ENCODE assay signal across 15 cellular contexts in the genomic region with DNA sequence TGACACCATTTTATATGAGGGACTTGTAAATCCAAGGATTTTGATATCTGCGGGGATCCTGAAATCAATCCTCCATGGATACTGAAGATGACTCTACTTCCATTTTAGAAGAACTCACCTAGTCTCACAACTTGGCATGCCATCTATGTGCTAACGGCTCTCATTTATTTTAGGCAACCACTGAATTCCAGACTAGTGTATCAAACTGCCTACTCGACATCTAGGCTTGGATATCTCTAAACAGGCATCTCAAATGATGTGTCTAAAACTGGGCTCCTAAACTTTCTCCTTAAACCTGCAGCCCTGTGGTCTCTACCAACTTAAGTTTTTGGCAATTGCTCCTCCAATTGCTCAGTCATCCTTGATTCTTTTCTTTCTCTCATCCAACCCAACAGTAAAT. TPM values are rescaled to one million over a fixed set of nuclear protein-coding genes. Genes with fewer than 3 reads are reported as not detected.
DNase-seq lines count a peak whose midpoint lies in the region; ATAC-seq and TF ChIP-seq lines count a peak whose summit lies in the region.
"Had no signal": no experiment of that assay in that cellular context is flagged by ENCODE, and none has a peak within 500 bp of the region (broad histone marks: within the 10 kb centered on the region; RNA-seq: fewer than 3 reads in every experiment).

No MANE protein-coding gene starts in this region.

- H2AK9ac ChIP-seq in IMR-90 (replicated peaks; ENCODE audit: low read depth, low read length, poor library complexity), result no peak overlapping the region

- intact Hi-C loops in CD8-positive, alpha-beta T cell (cut with DNase I, micrococcal nuclease), result no loop called here
- intact Hi-C loops in IMR-90 (cut with micrococcal nuclease) (no loop called here), breast epithelium (cut with DNase I; ENCODE audit: low total_unique reads) (no loop called here)

- H3K14ac ChIP-seq in IMR-90 (replicated peaks; ENCODE audit: low read depth, low read length), result no peak overlapping the region; the same call in 1 of the 2 replicates

- dilution Hi-C loops in IMR-90 (cut with HindIII; ENCODE audit: low sequenced_read_pairs, unreplicated experiment), result no loop called here

- no peak overlapping the region for H3K4me3 ChIP-seq in CD8-positive, alpha-beta T cell (ENCODE audit: low read depth, low read length)
- no peak overlapping the region for H3K4me3 ChIP-seq in IMR-90 (ENCODE audit: insufficient read depth, low read depth, low read length)
- H3K4me3 ChIP-seq in astrocyte of the spinal cord (ENCODE audit: low read depth, low read length), result no peak overlapping the region
- no peak overlapping the region for H3K4me3 ChIP-seq in osteoblast (ENCODE audit: insufficient read depth, low read length)
- no peak overlapping the region for H3K4me3 ChIP-seq in breast epithelium

- no peak overlapping the region for H2AFZ ChIP-seq in IMR-90 (replicated peaks; ENCODE audit: low read length, poor library complexity)
- no peak overlapping the region for H2AFZ ChIP-seq in osteoblast (ENCODE audit: low read length)

- no peaks in the 10 kb centered on the region for H3K27me3 ChIP-seq in CD8-positive, alpha-beta T cell (ENCODE audit: insufficient read depth, low read length)
- H3K27me3 ChIP-seq in IMR-90 (ENCODE audit: control insufficient read depth, insufficient read depth, low read length) (no peaks in the 10 kb centered on the region), osteoblast (ENCODE audit: insufficient read depth, low read length) (no peaks in the 10 kb centered on the region), breast epithelium (no peaks in the 10 kb centered on the region)

- peaks cover 35% of the 10 kb centered on the region for H3K36me3 ChIP-seq in CD8-positive, alpha-beta T cell (ENCODE audit: insufficient read depth, low read length)
- H3K36me3 ChIP-seq in IMR-90 (ENCODE audit: control insufficient read depth, insufficient read depth, low read length) (peaks cover 23% of the 10 kb centered on the region), osteoblast (ENCODE audit: insufficient read depth, low read length) (peaks cover 24% of the 10 kb centered on the region), breast epithelium (no peaks in the 10 kb centered on the region)

- H3K27ac Mint-ChIP-seq in CD8-positive, alpha-beta T cell, result peak overlapping the region; percentile 33
- H3K27ac Mint-ChIP-seq: T-cell had no signal

- no peaks in the 10 kb centered on the region for H3K4me1 Mint-ChIP-seq in CD8-positive, alpha-beta T cell (ENCODE audit: low read depth)
- H3K4me1 Mint-ChIP-seq: IgD-negative memory B cell, T-cell had no signal

- H3K4me2 ChIP-seq in IMR-90 (ENCODE audit: low read depth, low read length) (peak overlapping the region; percentile 62; the same call in 1 of the 2 replicates), osteoblast (ENCODE audit: insufficient read depth, low read length) (peak overlapping the region; percentile 6)

- no peaks in the 10 kb centered on the region for H3K9me3 ChIP-seq in CD8-positive, alpha-beta T cell (ENCODE audit: low read length)
- no peaks in the 10 kb centered on the region for H3K9me3 ChIP-seq in IMR-90 (ENCODE audit: control insufficient read depth, insufficient read depth, low read length)
- H3K9me3 ChIP-seq in osteoblast (ENCODE audit: low read depth, low read length), result no peaks in the 10 kb centered on the region
- H3K9me3 ChIP-seq in breast epithelium, result no peaks in the 10 kb centered on the region

- POLR2A ChIA-PET in CD8-positive, alpha-beta T cell (lab: Charles Lee), result no interaction called here
- POLR2A ChIA-PET in IMR-90 (lab: Charles Lee; ENCODE audit: unreplicated experiment), result no interaction called here

- TF ChIP-seq POLR2A in IMR-90 (IDR thresholded peaks at IDR 0.05; ENCODE audit: low read depth, low read length) (no peak), breast epithelium (IDR thresholded peaks at IDR 0.05) (no peak)

- H2BK15ac ChIP-seq in IMR-90 (ENCODE audit: low read depth, low read length), result no peak overlapping the region

- H3K9me1 ChIP-seq in IMR-90 (ENCODE audit: insufficient read depth, low read length), result peaks cover 5% of the 10 kb centered on the region

- no peaks in the 10 kb centered on the region for H3K79me2 ChIP-seq in osteoblast (ENCODE audit: insufficient read depth, low read length)

- H3K27ac ChIP-seq in CD8-positive, alpha-beta T cell (ENCODE audit: low read depth, low read length), result no peak overlapping the region
- H3K27ac ChIP-seq in IMR-90 (ENCODE audit: insufficient read depth, low read length), result no peak overlapping the region
- H3K27ac ChIP-seq in osteoblast (ENCODE audit: low read depth, low read length), result no peak overlapping the region
- H3K27ac ChIP-seq in breast epithelium, result no peak overlapping the region
- H3K27ac ChIP-seq: C4-2B had no signal

- WGBS in IMR-90 (ENCODE audit: extremely low coverage in 2 of 2, insufficient read length in 1 of 2), 2 experiments, result 6% methylated on average over 2 of the region's 3 CpGs; no CpG with 5 or more reads in 1 of the 2 experiments

- H4K8ac ChIP-seq in IMR-90 (ENCODE audit: low read depth in 2 of 2, low read length in 2 of 2), result no peak overlapping the region

- no peaks in the 10 kb centered on the region for H3K9me3 Mint-ChIP-seq in CD8-positive, alpha-beta T cell
- H3K9me3 Mint-ChIP-seq: IgD-negative memory B cell, T-cell had no signal

- no peak for DNase-seq in CD8-positive, alpha-beta T cell
- DNase-seq in IMR-90 (peak; percentile 62), astrocyte of the spinal cord (ENCODE audit: low read depth, low spot score) (peak; percentile 9), osteoblast (ENCODE audit: insufficient read length, low spot score, missing footprints) (peak; percentile 10), NK-92 (lab: John Stamatoyannopoulos, UW; ENCODE audit: unreplicated experiment) (no peak), breast epithelium (ENCODE audit: low spot score in 2 of 2) (no peak), GM19238 (ENCODE audit: insufficient read length, low spot score) (no peak)
- DNase-seq: DMS79 treated with DMSO at 0.1 percent for 48 hours, NCI-H1436 treated with DMSO at 0.1 percent for 48 hours, NCI-H2227 treated with DMSO at 0.1 percent for 48 hours, NCI-H526, T-cell had no signal

- H4K20me1 ChIP-seq in IMR-90 (ENCODE audit: insufficient read depth, low read length) (peaks cover 6% of the 10 kb centered on the region; the same call in 1 of the 2 replicates), osteoblast (ENCODE audit: insufficient read depth, low read length) (no peaks in the 10 kb centered on the region)

- peaks cover 87% of the 10 kb centered on the region for H3K36me3 Mint-ChIP-seq in CD8-positive, alpha-beta T cell

- H3K18ac ChIP-seq in IMR-90 (ENCODE audit: low read depth, low read length), result peak overlapping the region; percentile 1; the same call in 1 of the 2 replicates

- H4K5ac ChIP-seq in IMR-90 (ENCODE audit: low read depth, low read length), result no peak overlapping the region

- peaks cover 3 to 24% of the 10 kb centered on the region in 2 experiments; a peak in 3 of 4 replicates for H3K79me1 ChIP-seq in IMR-90 (ENCODE audit: low read depth in 1 of 2, low read length in 2 of 2)

- H3K23ac ChIP-seq in IMR-90 (ENCODE audit: low read depth, low read length), result no peak overlapping the region

- peak overlapping the region; percentile 12; the same call in 1 of the 2 replicates for H2BK120ac ChIP-seq in IMR-90 (ENCODE audit: low read depth, low read length)

- no peak overlapping the region for H4K91ac ChIP-seq in IMR-90 (ENCODE audit: insufficient read depth, low read depth, low read length)

- no peak overlapping the region for H2BK20ac ChIP-seq in IMR-90 (ENCODE audit: low read depth, low read length)

- no peak for TF ChIP-seq CTCF in CD8-positive, alpha-beta T cell (IDR thresholded peaks at IDR 0.05)
- no peak for TF ChIP-seq CTCF in IMR-90 (conservative IDR thresholded peaks at IDR 0.05; ENCODE audit: low read depth, low read length)
- no peak for TF ChIP-seq CTCF in astrocyte of the spinal cord (IDR thresholded peaks at IDR 0.05; ENCODE audit: low read depth, low read length)
- no peak for TF ChIP-seq CTCF in osteoblast (IDR thresholded peaks at IDR 0.05; ENCODE audit: extremely low read depth, low read depth, low read length)
- TF ChIP-seq CTCF in breast epithelium (IDR thresholded peaks at IDR 0.05), result no peak

- ATAC-seq in CD8-positive, alpha-beta T cell, result no peak
- peak; percentile 55 for ATAC-seq in IMR-90 (ENCODE audit: low read depth)
- ATAC-seq in HG02588 (IDR thresholded peaks at IDR 0.05; ENCODE audit: unreplicated experiment), result no peak
- ATAC-seq: T-cell had no signal

- no peak overlapping the region; the same call in 1 of the 2 replicates for H3K9ac ChIP-seq in IMR-90 (ENCODE audit: low read depth, low read length)

- peak overlapping the region; percentile 63 for H2BK5ac ChIP-seq in IMR-90 (ENCODE audit: low read depth, low read length, poor library complexity, severe bottlenecking)

- H3K4me1 ChIP-seq in CD8-positive, alpha-beta T cell (ENCODE audit: insufficient read depth, low read length), result no peaks in the 10 kb centered on the region
- H3K4me1 ChIP-seq in IMR-90 (ENCODE audit: control insufficient read depth, insufficient read depth, low read length) (peaks cover 7% of the 10 kb centered on the region), osteoblast (ENCODE audit: insufficient read depth, low read length) (peaks cover 33% of the 10 kb centered on the region), breast epithelium (no peaks in the 10 kb centered on the region)

- no peaks in the 10 kb centered on the region for H3K27me3 Mint-ChIP-seq in CD8-positive, alpha-beta T cell (ENCODE audit: low read depth)
- H3K27me3 Mint-ChIP-seq: IgD-negative memory B cell, T-cell had no signal

- no TSS peak for BruUV-seq in IMR-90 (replicated peaks; lab: Mats Ljungman, UMichigan)

- no peak overlapping the region; the same call in 1 of the 2 replicates for H3K4ac ChIP-seq in IMR-90 (ENCODE audit: low read depth, low read length)

- no peak overlapping the region for H3K56ac ChIP-seq in IMR-90 (ENCODE audit: extremely low read depth, insufficient read depth, low read length)

- no peak overlapping the region for H2AK5ac ChIP-seq in IMR-90 (ENCODE audit: low read depth, low read length)

- no peak overlapping the region for H3K4me3 Mint-ChIP-seq in CD8-positive, alpha-beta T cell
- H3K4me3 Mint-ChIP-seq: IgD-negative memory B cell, T-cell had no signal

- CTCF ChIA-PET in CD8-positive, alpha-beta T cell (lab: Charles Lee), result no interaction called here
- CTCF ChIA-PET in IMR-90 (lab: Yijun Ruan, JAX), result no interaction called here

- TF ChIP-seq RAD21 in IMR-90 (IDR thresholded peaks at IDR 0.05; ENCODE audit: low read length), result no peak

- in situ Hi-C loops in IMR-90 (cut with MboI; ENCODE audit: low sequenced_read_pairs) (no loop called here), astrocyte of the spinal cord (cut with HindIII; ENCODE audit: low sequenced_read_pairs) (no loop called here)

TF ChIP-seq in IMR-90, 13 proteins besides CTCF, POLR2A, EP300 and RAD21 (continues in another document):
- TF ChIP-seq BHLHE40 (IDR thresholded peaks at IDR 0.05; ENCODE audit: low read depth, low read length), result no peak

RNA-seq across cellular contexts. Expression of gene CLNS1A, which starts 31.2 kb away (rescaled TPM):
- total RNA-seq in CD8-positive, alpha-beta T cell, result 10 to 100 TPM; 84.6 to 87.5 TPM
- total RNA-seq in IMR-90 (2012; rRNA removed) (66.7 and 188 TPM in 2 replicates), osteoblast (84.9 and 85.8 TPM in 2 replicates), breast epithelium (100 to 1,000 TPM in 2 of 3 donors, 10 to 100 TPM in 1; 57.4 to 129 (median 110) TPM)
- polyA plus RNA-seq in IMR-90 (2012; rRNA removed), result 88.0 and 97.0 TPM in 2 replicates
- 16.0 and 24.9 TPM in 2 replicates for polyA plus RNA-seq in IMR-90 (2012; cell fraction: cytosol; rRNA removed)
- polyA plus RNA-seq in IMR-90 (2012; cell fraction: nucleus; rRNA removed; ENCODE audit: low replicate concordance), result 9.7 and 42.8 TPM in 2 replicates

Comparison
In these comparisons a context has a peak if more than half of its experiments do, and no peak if none do; other contexts are left out.
1. DNase-seq: peak in IMR-90 (single experiment), astrocyte of the spinal cord (single experiment) and osteoblast (single experiment); none in CD8-positive, alpha-beta T cell (0 of 7), NK-92 (single experiment), breast epithelium (0 of 2) and GM19238 (single experiment).